Comparison of ENCODE assay signal across 1 cellular context in genomic region chr1:167630568-167631385, GRCh38.
TF ChIP-seq lines count a peak whose summit lies in the region.

No MANE protein-coding gene starts in this region.

TF ChIP-seq in GM12878, 131 proteins besides CTCF, POLR2A, EP300 and RAD21 (continued from another document):
- TF ChIP-seq PRDM15 (CRISPR knock-in tag; IDR thresholded peaks at IDR 0.05) (no peak), IKZF1 (conservative IDR thresholded peaks at IDR 0.05) (peak; percentile 45), CHD4 (IDR thresholded peaks at IDR 0.05) (no peak), KLF5 (IDR thresholded peaks at IDR 0.05; ENCODE audit: partially characterized antibody) (no peak), YY1 (IDR thresholded peaks at IDR 0.05; ENCODE audit: low read depth, low read length) (no peak), CHD2 (IDR thresholded peaks at IDR 0.05; ENCODE audit: borderline replicate concordance, low read depth, low read length) (no peak), HCFC1 (IDR thresholded peaks at IDR 0.05; ENCODE audit: low read length) (no peak), STAT3 (IDR thresholded peaks at IDR 0.05; ENCODE audit: low read depth, low read length) (no peak), TCF12 (IDR thresholded peaks at IDR 0.05; ENCODE audit: low read depth, low read length) (no peak), ZBED1 (IDR thresholded peaks at IDR 0.05; ENCODE audit: borderline replicate concordance) (no peak), ASH2L (IDR thresholded peaks at IDR 0.05; ENCODE audit: borderline replicate concordance, low read depth) (no peak), MAX (IDR thresholded peaks at IDR 0.05; ENCODE audit: low read depth, low read length) (peak; percentile 31; the same call in 1 of the 2 replicates), ZBTB11 (CRISPR knock-in tag; IDR thresholded peaks at IDR 0.05) (no peak), POLR2AphosphoS2 (IDR thresholded peaks at IDR 0.05; ENCODE audit: low read depth, low read length) (peak; percentile 55; the same call in 1 of the 2 replicates), MEF2B (IDR thresholded peaks at IDR 0.05; ENCODE audit: partially characterized antibody, poor library complexity, severe bottlenecking) (no peak), ATF3 (IDR thresholded peaks at IDR 0.05; ENCODE audit: borderline replicate concordance, extremely low read depth, low read depth, low read length) (no peak), ZZZ3 (IDR thresholded peaks at IDR 0.05; ENCODE audit: control insufficient read depth, insufficient read length, low read depth) (no peak), MTA2 (IDR thresholded peaks at IDR 0.05; ENCODE audit: low read depth) (no peak), BMI1 (IDR thresholded peaks at IDR 0.05; ENCODE audit: borderline replicate concordance) (no peak), SUZ12 (IDR thresholded peaks at IDR 0.05; ENCODE audit: unreplicated experiment) (no peak), KDM1A (IDR thresholded peaks at IDR 0.05; ENCODE audit: borderline replicate concordance) (no peak), RELA (IDR thresholded peaks at IDR 0.05; ENCODE audit: borderline replicate concordance, partially characterized antibody) (peak; percentile 62), JUNB (IDR thresholded peaks at IDR 0.05) (no peak), SIN3A (IDR thresholded peaks at IDR 0.05; ENCODE audit: low read depth, low read length) (no peak)
